Comparison of ENCODE assay signal across 15 cellular contexts in the genomic region with DNA sequence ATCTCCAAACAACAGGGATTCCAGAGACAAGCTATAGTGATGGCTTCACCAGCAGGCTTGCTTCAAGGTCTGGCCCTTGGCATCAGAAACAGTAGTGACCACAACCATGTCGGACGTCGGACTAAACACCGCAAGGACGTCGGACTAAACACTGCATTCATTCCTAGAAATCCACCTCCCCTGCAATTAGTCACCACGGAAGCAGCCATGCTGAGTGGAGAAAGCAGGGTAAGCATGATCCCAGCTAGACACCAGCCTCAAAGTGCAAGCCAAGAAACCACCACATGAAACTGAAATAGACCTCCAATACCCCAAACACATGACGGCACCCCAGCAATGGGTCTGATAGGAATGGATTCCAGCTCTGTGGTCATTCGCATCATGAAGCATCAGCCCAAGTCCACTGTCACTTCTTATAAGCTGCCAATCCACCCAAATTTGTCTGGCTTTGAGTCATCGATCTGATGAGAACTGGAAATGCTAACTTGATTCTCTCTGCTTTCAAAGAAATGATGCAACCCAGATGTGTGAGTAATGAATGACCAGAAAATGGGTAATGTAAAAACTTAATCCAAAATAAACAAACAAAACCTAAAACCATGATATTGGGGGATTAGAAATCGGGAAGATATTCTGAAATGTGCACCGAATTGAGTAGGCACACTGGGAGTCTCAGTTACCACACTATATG.
DNase-seq lines count a peak whose midpoint lies in the region; ATAC-seq and TF ChIP-seq lines count a peak whose summit lies in the region.
"Had no signal": no experiment of that assay in that cellular context is flagged by ENCODE, and none has a peak within 500 bp of the region (broad histone marks: within the 10 kb centered on the region; RNA-seq: fewer than 3 reads in every experiment).

No MANE protein-coding gene starts in this region.

- H3K4me1 ChIP-seq in SK-N-SH (ENCODE audit: control insufficient read depth in 1 of 2, insufficient read depth in 2 of 2, low read depth in 1 of 2, low read length in 1 of 2) = no peaks in the 10 kb centered on the region; a peak in 1 of 4 replicates
- no peaks in the 10 kb centered on the region for H3K4me1 ChIP-seq in fibroblast of lung (ENCODE audit: control insufficient read depth, extremely low read depth, insufficient read depth, low read length)
- peaks cover 6% of the 10 kb centered on the region for H3K4me1 ChIP-seq in skeletal muscle satellite cell (ENCODE audit: control insufficient read depth, insufficient read depth, low read length)
- H3K4me1 ChIP-seq: suprapubic skin had no signal

- H3K9me3 ChIP-seq in SK-N-SH = no peaks in the 10 kb centered on the region; the same call in 1 of the 2 replicates
- H3K9me3 ChIP-seq in fibroblast of lung (ENCODE audit: control insufficient read depth, insufficient read depth, low read depth, low read length) = no peaks in the 10 kb centered on the region
- H3K9me3 ChIP-seq in skeletal muscle satellite cell (replicated peaks; ENCODE audit: low read length) = no peaks in the 10 kb centered on the region

- DNase-seq in GM04503 (ENCODE audit: low read depth) = peak; percentile 20
- DNase-seq in SK-N-SH = no peak
- peak; percentile 79 to 93 for DNase-seq in fibroblast of lung (ENCODE audit: low read depth in 2 of 2)
- DNase-seq in stimulated activated CD4-positive, alpha-beta T cell treated with anti-CD3 and anti-CD28 coated beads, Interleukin-4, amount 100 ng/mL, for 24 hours = no peak
- no peak for DNase-seq in NCI-H524 (lab: John Stamatoyannopoulos, UW)
- no peak for DNase-seq in activated naive CD4-positive, alpha-beta T cell (lab: John Stamatoyannopoulos, UW)
- DNase-seq: activated gamma-delta T cell, dorsolateral prefrontal cortex, foreskin melanocyte, NCI-H69 had no signal

- H3K9ac ChIP-seq in SK-N-SH (no peak overlapping the region), fibroblast of lung (ENCODE audit: insufficient read depth, low read length) (no peak overlapping the region), skeletal muscle satellite cell (ENCODE audit: low read depth, low read length) (no peak overlapping the region)

- POLR2A ChIA-PET in SK-N-SH (lab: Yijun Ruan, JAX) = no interaction called here

- H3K79me2 ChIP-seq in SK-N-SH (ENCODE audit: insufficient read depth) (no peaks in the 10 kb centered on the region), fibroblast of lung (ENCODE audit: control insufficient read depth, insufficient read depth, low read length) (no peaks in the 10 kb centered on the region)

- CTCF ChIA-PET in SK-N-SH (lab: Yijun Ruan, JAX) = no interaction called here

- WGBS in SK-N-SH (ENCODE audit: low lambda C conversion rate) = 75% methylated on average over 12 of the region's 12 CpGs

- H3K9me2 ChIP-seq in SK-N-SH = no peaks in the 10 kb centered on the region

- no peak for ATAC-seq in HG03571 (IDR thresholded peaks at IDR 0.05; ENCODE audit: unreplicated experiment)
- ATAC-seq: Panc1 had no signal

- H3K4me2 ChIP-seq in SK-N-SH (no peak overlapping the region), fibroblast of lung (ENCODE audit: extremely low read depth, insufficient read depth, low read length) (no peak overlapping the region), skeletal muscle satellite cell (ENCODE audit: low read length) (peak overlapping the region; percentile 30)

- H3K27ac ChIP-seq in SK-N-SH (ENCODE audit: low read depth in 2 of 2, low read length in 1 of 2) = no peak overlapping the region
- no peak overlapping the region for H3K27ac ChIP-seq in fibroblast of lung (ENCODE audit: insufficient read depth, low read length)
- H3K27ac ChIP-seq: dorsolateral prefrontal cortex, suprapubic skin had no signal

- H3F3A ChIP-seq in SK-N-SH (replicated peaks; ENCODE audit: insufficient read depth) = no peaks in the 10 kb centered on the region

- H4K20me1 ChIP-seq in SK-N-SH (ENCODE audit: insufficient read depth) (no peaks in the 10 kb centered on the region), fibroblast of lung (ENCODE audit: control insufficient read depth, extremely low read depth, insufficient read depth, low read length) (no peaks in the 10 kb centered on the region)

- H3K36me3 ChIP-seq in SK-N-SH (replicated peaks in 1 of 2; ENCODE audit: control insufficient read depth in 1 of 2, insufficient read depth in 2 of 2, low read length in 1 of 2) (no peaks in the 10 kb centered on the region), fibroblast of lung (ENCODE audit: control insufficient read depth, insufficient read depth, low read length) (no peaks in the 10 kb centered on the region), skeletal muscle satellite cell (ENCODE audit: insufficient read depth, low read length) (no peaks in the 10 kb centered on the region)
- H3K36me3 ChIP-seq: suprapubic skin had no signal

- no peak for TF ChIP-seq CTCF in SK-N-SH (IDR thresholded peaks at IDR 0.05)
- TF ChIP-seq CTCF in fibroblast of lung (conservative IDR thresholded peaks at IDR 0.05 in 1 of 2, IDR thresholded peaks at IDR 0.05 in 1 of 2; ENCODE audit: low read depth in 1 of 2, low read length in 2 of 2) = no peak

- no peak for TF ChIP-seq EP300 in SK-N-SH (IDR thresholded peaks at IDR 0.05; ENCODE audit: borderline replicate concordance in 1 of 2, low read depth in 1 of 2, low read length in 1 of 2)

- H3K4me3 ChIP-seq in SK-N-SH (ENCODE audit: low read depth in 2 of 2, low read length in 1 of 2) (no peak overlapping the region), fibroblast of lung (replicated peaks in 1 of 4; ENCODE audit: control extremely low read depth in 1 of 4, insufficient read depth in 1 of 4, low read depth in 3 of 4, low read length in 4 of 4) (no peak overlapping the region), skeletal muscle satellite cell (ENCODE audit: low read length) (no peak overlapping the region)
- H3K4me3 ChIP-seq: dorsolateral prefrontal cortex, lung, suprapubic skin had no signal

- no peak for TF ChIP-seq RAD21 in SK-N-SH (IDR thresholded peaks at IDR 0.05; ENCODE audit: low read length)

- H2AFZ ChIP-seq in SK-N-SH (ENCODE audit: low read depth) (no peak overlapping the region), fibroblast of lung (ENCODE audit: low read length) (no peak overlapping the region)

- no peaks in the 10 kb centered on the region for H3K27me3 ChIP-seq in SK-N-SH (ENCODE audit: insufficient read depth)
- no peaks in the 10 kb centered on the region for H3K27me3 ChIP-seq in fibroblast of lung (ENCODE audit: control insufficient read depth, insufficient read depth, low read length)
- H3K27me3 ChIP-seq in skeletal muscle satellite cell (ENCODE audit: control insufficient read depth, insufficient read depth, low read length) = peaks cover 4% of the 10 kb centered on the region
- H3K27me3 ChIP-seq: dorsolateral prefrontal cortex, suprapubic skin had no signal

TF ChIP-seq in SK-N-SH, 30 proteins besides CTCF, POLR2A, EP300 and RAD21:
- TF ChIP-seq TCF12 (IDR thresholded peaks at IDR 0.05) = peak; percentile 41; the same call in 1 of the 2 replicates
- no peak for TF ChIP-seq NFIC (IDR thresholded peaks at IDR 0.05; ENCODE audit: borderline replicate concordance)

Comparison
In these comparisons a context has a peak if more than half of its experiments do, and no peak if none do; other contexts are left out.
1. DNase-seq: peak in GM04503 (single experiment) and fibroblast of lung (2 of 2); none in SK-N-SH (single experiment), stimulated activated CD4-positive, alpha-beta T cell treated with anti-CD3 and anti-CD28 coated beads, Interleukin-4, amount 100 ng/mL, for 24 hours (single experiment), NCI-H524 (0 of 2) and activated naive CD4-positive, alpha-beta T cell (0 of 4).